28 cellular contexts compared by ENCODE assay signal in the genomic region with DNA sequence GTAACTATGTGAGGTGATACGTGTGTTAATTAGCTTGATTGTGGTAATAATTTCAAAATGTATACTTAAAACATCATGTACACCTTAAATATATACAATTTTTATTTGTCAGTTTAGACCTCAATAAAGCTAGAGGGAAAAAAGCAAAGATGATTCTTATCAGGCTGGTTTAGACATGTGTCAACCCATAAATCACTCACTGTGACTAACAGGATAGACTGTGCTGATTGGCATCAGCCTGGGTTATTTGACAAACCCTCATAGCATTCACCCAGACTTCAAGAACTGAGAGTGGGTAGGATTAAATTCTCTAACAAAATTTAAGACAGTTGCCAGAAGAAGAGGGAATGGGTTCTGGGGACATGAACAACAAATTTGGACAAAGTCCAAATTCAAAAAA.
"Had no signal": no experiment of that assay in that cellular context is flagged by ENCODE, and none has a peak within 500 bp of the region (broad histone marks: within the 10 kb centered on the region; RNA-seq: fewer than 3 reads in every experiment).

No MANE protein-coding gene starts in this region.

- H3K36me3 ChIP-seq: cardiac muscle cell, Peyer's patch had no signal

- FAIRE-seq: astrocyte had no signal

- H3K9me3 Mint-ChIP-seq: activated naive CD8-positive, alpha-beta T cell treated with anti-CD3 and anti-CD28 coated beads, Interleukin-2, amount 50 U/mL, for 24 hours; activated T-helper 1 cell treated with anti-CD3 and anti-CD28 coated beads, Interleukin-12 subunit alpha, Interleukin-12 subunit beta, Interleukin-2, Interleukin-4 antibody, amounts not matched to agents 30 ng/mL and 10 ng/mL and 1 ng/mL, durations not matched to agents 14 hours and 24 hours and 36 hours; T-helper 1 cell treated with Interleukin-12 subunit alpha and Interleukin-12 subunit beta and Interleukin-4 antibody, amounts not matched to agents 30 μg/mL and 1 μg/mL, for 36 hours had no signal

- H3K36me3 Mint-ChIP-seq: activated CD8-positive, alpha-beta memory T cell treated with anti-CD3 and anti-CD28 coated beads, Interleukin-2, amount 10 ng/mL, durations not matched to agents 7 days and 5 days; brain had no signal

- H3K4me3 ChIP-seq: cardiac muscle cell, Peyer's patch had no signal

- ATAC-seq: activated CD8-positive, alpha-beta memory T cell treated with anti-CD3 and anti-CD28 coated beads, Interleukin-2, amount 10 ng/mL, durations not matched to agents 7 days and 5 days; activated naive CD4-positive, alpha-beta T cell treated with anti-CD3 and anti-CD28 coated beads, Interleukin-2, amount 50 U/mL, for 72 hours; activated naive CD8-positive, alpha-beta T cell treated with anti-CD3 and anti-CD28 coated beads, Interleukin-2, amount 50 U/mL, for 24 hours; WTC11 had no signal

- H3K27ac ChIP-seq: cardiac muscle cell, Peyer's patch had no signal

- H3K4me3 Mint-ChIP-seq: activated CD8-positive, alpha-beta memory T cell treated with anti-CD3 and anti-CD28 coated beads, Interleukin-2, amount 10 ng/mL, durations not matched to agents 7 days and 5 days; activated naive CD8-positive, alpha-beta T cell treated with anti-CD3 and anti-CD28 coated beads, Interleukin-2, amount 50 U/mL, for 24 hours; activated T-cell treated with anti-CD3 and anti-CD28 coated beads, Interleukin-2, amount 50 U/mL, for 24 hours; activated T-helper 1 cell treated with anti-CD3 and anti-CD28 coated beads, Interleukin-12 subunit alpha, Interleukin-12 subunit beta, Interleukin-2, Interleukin-4 antibody, amounts not matched to agents 30 ng/mL and 10 ng/mL and 1 ng/mL, durations not matched to agents 14 hours and 24 hours and 36 hours; brain; T-helper 1 cell treated with Interleukin-12 subunit alpha and Interleukin-12 subunit beta and Interleukin-4 antibody, amounts not matched to agents 30 μg/mL and 1 μg/mL, for 36 hours; WTC11 had no signal

- H3K27ac Mint-ChIP-seq: activated CD8-positive, alpha-beta memory T cell treated with anti-CD3 and anti-CD28 coated beads, Interleukin-2, amount 10 ng/mL, durations not matched to agents 7 days and 5 days; activated naive CD4-positive, alpha-beta T cell treated with anti-CD3 and anti-CD28 coated beads, Interleukin-2, amount 50 U/mL, for 72 hours; activated naive CD8-positive, alpha-beta T cell treated with anti-CD3 and anti-CD28 coated beads, Interleukin-2, amount 50 U/mL, for 24 hours; activated T-cell treated with anti-CD3 and anti-CD28 coated beads, Interleukin-2, amount 50 U/mL, for 24 hours; activated T-helper 1 cell treated with anti-CD3 and anti-CD28 coated beads, Interleukin-12 subunit alpha, Interleukin-12 subunit beta, Interleukin-2, Interleukin-4 antibody, amounts not matched to agents 30 ng/mL and 10 ng/mL and 1 ng/mL, durations not matched to agents 14 hours and 24 hours and 36 hours; brain; T-helper 1 cell treated with Interleukin-12 subunit alpha and Interleukin-12 subunit beta and Interleukin-4 antibody, amounts not matched to agents 30 μg/mL and 1 μg/mL, for 36 hours; WTC11 had no signal

- H3K27me3 Mint-ChIP-seq: activated CD8-positive, alpha-beta memory T cell treated with anti-CD3 and anti-CD28 coated beads, Interleukin-2, amount 10 ng/mL, durations not matched to agents 7 days and 5 days; activated naive CD8-positive, alpha-beta T cell treated with anti-CD3 and anti-CD28 coated beads, Interleukin-2, amount 50 U/mL, for 24 hours; activated T-cell treated with anti-CD3 and anti-CD28 coated beads, Interleukin-2, amount 50 U/mL, for 24 hours; brain had no signal

- DNase-seq: activated CD4-positive, alpha-beta T cell treated with anti-CD3 and anti-CD28 coated beads for 48 hours; activated CD4-positive, alpha-beta T cell treated with anti-CD3 and anti-CD28 coated beads, Interleukin-2, amount 50 U/mL, for 4 hours; activated CD4-positive, CD25-positive, alpha-beta regulatory T cell treated with anti-CD3 and anti-CD28 coated beads, Interleukin-2, amount 50 U/mL, for 72 hours; activated CD8-positive, alpha-beta memory T cell treated with anti-CD3 and anti-CD28 coated beads, Interleukin-2, amount 10 ng/mL, durations not matched to agents 7 days and 5 days; activated effector memory CD4-positive, alpha-beta T cell treated with Interleukin-2 at 50 U/mL for 16 hours; activated naive CD4-positive, alpha-beta T cell treated with Interleukin-2 at 50 U/mL for 16 hours; activated naive CD8-positive, alpha-beta T cell treated with anti-CD3 and anti-CD28 coated beads, Interleukin-2, amount 50 U/mL, for 24 hours; activated T-cell treated with anti-CD3 and anti-CD28 coated beads, Interleukin-2, amount 50 U/mL, for 24 hours; amygdala; NCI-H1105 treated with DMSO at 0.1 percent for 48 hours; NCI-H1436 treated with DMSO at 0.1 percent for 48 hours; NCI-H187; NCI-H2081 treated with DMSO at 0.1 percent for 48 hours; NCI-H2171 treated with DMSO at 0.1 percent for 48 hours; NCI-H226; NCI-H526; NCI-H774; NK-92 treated with Interleukin-12 subunit alpha and Interleukin-12 subunit beta, amount 100 ng/mL, for 24 hours; OCI-M1; Peyer's patch; SHP77 treated with DMSO at 0.1 percent for 48 hours had no signal

- H3K27me3 ChIP-seq: cardiac muscle cell, Peyer's patch had no signal

- H3K4me1 Mint-ChIP-seq: activated CD8-positive, alpha-beta memory T cell treated with anti-CD3 and anti-CD28 coated beads, Interleukin-2, amount 10 ng/mL, durations not matched to agents 7 days and 5 days; activated naive CD8-positive, alpha-beta T cell treated with anti-CD3 and anti-CD28 coated beads, Interleukin-2, amount 50 U/mL, for 24 hours; brain had no signal

- H3K4me1 ChIP-seq: Peyer's patch had no signal

- H3K9me3 ChIP-seq: Peyer's patch had no signal
